25 cellular contexts compared by ENCODE assay signal in genomic region chr1:89089962-89090361, GRCh38.
"Had no signal": no experiment of that assay in that cellular context is flagged by ENCODE, and none has a peak within 500 bp of the region (broad histone marks: within the 10 kb centered on the region; RNA-seq: fewer than 3 reads in every experiment).

No MANE protein-coding gene starts in this region.

- H3K27me3 ChIP-seq: gastrocnemius medialis, testis, upper lobe of left lung had no signal

- H3K36me3 Mint-ChIP-seq: mesothelial cell of epicardium; naive thymus-derived CD8-positive, alpha-beta T cell; stimulated activated naive B cell treated with anti-CD40 and anti-IgM and Interleukin-4, amounts not matched to agents 10 μg/mL and 1 μg/mL and 100 μg/mL, for 72 hours had no signal

- H3K27ac ChIP-seq: gastrocnemius medialis, left ventricle myocardium inferior, testis, upper lobe of left lung had no signal

- H3K9me3 Mint-ChIP-seq: activated CD4-positive, alpha-beta memory T cell treated with anti-CD3 and anti-CD28 coated beads, Interleukin-2, amount 10 ng/mL, durations not matched to agents 7 days and 5 days; activated T-helper 2 cell treated with anti-CD3 and anti-CD28 coated beads, Interferon-gamma antibody, Interleukin-2, Interleukin-4, amounts not matched to agents 10 μg/mL and 5 μg/mL and 100 μg/mL, durations not matched to agents 14 hours and 24 hours and 36 hours; dendritic cell treated with granulocyte-macrophage colony-stimulating factor and Interleukin-4, amounts not matched to agents 40 ng/mL and 50 ng/mL, for 4 days; naive thymus-derived CD8-positive, alpha-beta T cell; stimulated activated naive B cell treated with anti-CD40 and anti-IgM and Interleukin-4, amounts not matched to agents 10 μg/mL and 1 μg/mL and 100 μg/mL, for 72 hours had no signal

- H3K4me1 ChIP-seq: gastrocnemius medialis, left ventricle myocardium inferior, testis, upper lobe of left lung had no signal

- H3K9me3 ChIP-seq: gastrocnemius medialis, left ventricle myocardium inferior, testis, upper lobe of left lung had no signal

- H3K4me3 Mint-ChIP-seq: activated CD4-positive, alpha-beta memory T cell treated with anti-CD3 and anti-CD28 coated beads, Interleukin-2, amount 10 ng/mL, durations not matched to agents 7 days and 5 days; activated CD4-positive, alpha-beta T cell treated with anti-CD3 and anti-CD28 coated beads, Interleukin-2, amount 10 ng/mL, durations not matched to agents 24 days and 14 days; dendritic cell treated with granulocyte-macrophage colony-stimulating factor and Interleukin-4, amounts not matched to agents 40 ng/mL and 50 ng/mL, for 4 days; mesothelial cell of epicardium; naive thymus-derived CD8-positive, alpha-beta T cell; stimulated activated naive B cell treated with anti-CD40 and anti-IgM and Interleukin-4, amounts not matched to agents 10 μg/mL and 1 μg/mL and 100 μg/mL, for 72 hours; T-helper 17 cell had no signal

- H3K27ac Mint-ChIP-seq: activated CD4-positive, alpha-beta memory T cell treated with anti-CD3 and anti-CD28 coated beads, Interleukin-2, amount 10 ng/mL, durations not matched to agents 7 days and 5 days; activated CD4-positive, alpha-beta T cell treated with anti-CD3 and anti-CD28 coated beads, Interleukin-2, amount 10 ng/mL, durations not matched to agents 24 days and 14 days; activated T-helper 2 cell treated with anti-CD3 and anti-CD28 coated beads, Interferon-gamma antibody, Interleukin-2, Interleukin-4, amounts not matched to agents 10 μg/mL and 5 μg/mL and 100 μg/mL, durations not matched to agents 14 hours and 24 hours and 36 hours; dendritic cell treated with granulocyte-macrophage colony-stimulating factor and Interleukin-4, amounts not matched to agents 40 ng/mL and 50 ng/mL, for 4 days; mesothelial cell of epicardium; naive thymus-derived CD8-positive, alpha-beta T cell; stimulated activated naive B cell treated with anti-CD40 and anti-IgM and Interleukin-4, amounts not matched to agents 10 μg/mL and 1 μg/mL and 100 μg/mL, for 72 hours; T-helper 17 cell had no signal

- FAIRE-seq: bronchial epithelial cell, endometrium had no signal

- H3K4me1 Mint-ChIP-seq: activated CD4-positive, alpha-beta memory T cell treated with anti-CD3 and anti-CD28 coated beads, Interleukin-2, amount 10 ng/mL, durations not matched to agents 7 days and 5 days; stimulated activated naive B cell treated with anti-CD40 and anti-IgM and Interleukin-4, amounts not matched to agents 10 μg/mL and 1 μg/mL and 100 μg/mL, for 72 hours; T-helper 17 cell had no signal

- H3K36me3 ChIP-seq: gastrocnemius medialis, left ventricle myocardium inferior, upper lobe of left lung had no signal

- H3K4me3 ChIP-seq: gastrocnemius medialis, left ventricle myocardium inferior, testis, upper lobe of left lung had no signal

- ATAC-seq: gastrocnemius medialis; naive thymus-derived CD8-positive, alpha-beta T cell; sciatic nerve; stimulated activated naive B cell treated with anti-CD40 and anti-IgM and Interleukin-4, amounts not matched to agents 10 μg/mL and 1 μg/mL and 100 μg/mL, for 72 hours; T-helper 17 cell had no signal

- H3K27me3 Mint-ChIP-seq: activated CD4-positive, alpha-beta memory T cell treated with anti-CD3 and anti-CD28 coated beads, Interleukin-2, amount 10 ng/mL, durations not matched to agents 7 days and 5 days; dendritic cell treated with granulocyte-macrophage colony-stimulating factor and Interleukin-4, amounts not matched to agents 40 ng/mL and 50 ng/mL, for 4 days; naive thymus-derived CD8-positive, alpha-beta T cell; stimulated activated naive B cell treated with anti-CD40 and anti-IgM and Interleukin-4, amounts not matched to agents 10 μg/mL and 1 μg/mL and 100 μg/mL, for 72 hours had no signal

- DNase-seq: activated CD4-positive, alpha-beta memory T cell treated with anti-CD3 and anti-CD28 coated beads, Interleukin-2, amount 10 ng/mL, durations not matched to agents 7 days and 5 days; activated CD4-positive, alpha-beta T cell treated with anti-CD3 and anti-CD28 coated beads, Interleukin-2, amount 10 ng/mL, durations not matched to agents 24 days and 14 days; activated CD4-positive, CD25-positive, alpha-beta regulatory T cell; activated naive CD4-positive, alpha-beta T cell; activated T-cell treated with anti-CD3 and anti-CD28 coated beads, Interleukin-2, amount 50 U/mL, for 1 hour; amygdala; effector CD4-positive, alpha-beta T cell; erythroblast; gastrocnemius medialis; hippocampal formation; left ventricle myocardium inferior; naive thymus-derived CD8-positive, alpha-beta T cell; stimulated activated CD4-positive, alpha-beta T cell treated with anti-CD3 and anti-CD28 coated beads, Interleukin-2, amount 100 ng/mL, for 48 hours; stimulated activated CD8-positive, alpha-beta memory T cell treated with anti-CD3 and anti-CD28 coated beads, Interleukin-4, amount 100 ng/mL, for 48 hours; stimulated activated naive B cell treated with anti-CD40 and anti-IgM and Interleukin-4, amounts not matched to agents 10 μg/mL and 1 μg/mL and 100 μg/mL, for 72 hours; SW 1271; T-helper 17 cell; testis; upper lobe of left lung had no signal
